16 cellular contexts compared by ENCODE assay signal in the genomic region with DNA sequence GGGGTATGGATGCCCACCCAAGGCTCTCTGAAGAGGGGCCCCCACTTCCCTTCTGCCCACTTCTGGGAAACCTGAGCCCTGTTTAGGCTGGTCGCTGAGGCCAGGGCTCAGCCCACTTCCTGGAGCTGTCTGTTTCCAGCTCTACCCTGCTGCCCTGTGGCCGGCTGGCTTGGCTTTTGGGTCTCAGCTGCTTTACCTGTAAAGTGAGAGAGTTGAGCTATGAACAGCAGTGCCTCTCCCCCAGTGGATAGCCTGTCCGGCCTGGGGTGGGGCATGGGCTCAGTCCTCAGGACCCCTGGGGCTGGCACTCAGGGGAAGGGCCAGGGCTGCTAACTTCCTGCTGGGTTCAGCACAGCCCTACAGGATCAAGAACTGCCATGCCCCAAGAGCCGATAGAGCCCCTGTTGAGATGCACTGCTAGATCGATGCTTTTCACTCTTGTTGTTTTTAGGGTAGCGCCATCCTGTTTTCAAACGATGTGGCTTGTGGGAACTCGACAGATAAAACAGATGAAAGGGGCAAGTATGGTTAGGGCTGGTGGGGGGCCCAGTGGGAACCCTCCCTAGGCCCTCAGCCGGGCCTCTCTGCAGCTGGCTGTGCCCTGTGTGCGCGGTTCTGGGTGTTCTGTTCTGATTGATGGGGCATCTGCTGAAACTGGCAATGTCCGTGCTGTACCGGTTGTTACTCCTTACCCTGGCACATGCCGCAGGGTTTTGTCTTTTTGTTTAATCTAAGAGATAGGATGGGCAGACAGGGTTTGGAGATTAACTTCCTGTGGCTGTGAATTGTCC. TPM values are rescaled to one million over a fixed set of nuclear protein-coding genes. Genes with fewer than 3 reads are reported as not detected.
A peak's percentile ranks its signal among the peaks of the same experiment; 100 is the strongest.
DNase-seq lines count a peak whose midpoint lies in the region; ATAC-seq and TF ChIP-seq lines count a peak whose summit lies in the region.
"Had no signal": no experiment of that assay in that cellular context is flagged by ENCODE, and none has a peak within 500 bp of the region (broad histone marks: within the 10 kb centered on the region; RNA-seq: fewer than 3 reads in every experiment).

No MANE protein-coding gene starts in this region.

- no peak overlapping the region for H3K27ac Mint-ChIP-seq in WTC11
- peak overlapping the region; percentile 66 for H3K27ac Mint-ChIP-seq in stimulated activated naive CD8-positive, alpha-beta T cell treated with anti-CD3 and anti-CD28 coated beads, Interleukin-15, Interleukin-2, amounts not matched to agents 100 ng/mL and 50 ng/mL, for 24 hours
- H3K27ac Mint-ChIP-seq: activated B cell treated with CpG ODN at 0.5 μM for 24 hours had no signal

- no peak overlapping the region for H3K4me3 ChIP-seq in cardiac muscle cell
- H3K4me3 ChIP-seq: smooth muscle cell, upper lobe of left lung had no signal

- no peaks in the 10 kb centered on the region for H3K27me3 Mint-ChIP-seq in WTC11 (ENCODE audit: low read depth)
- H3K27me3 Mint-ChIP-seq in stimulated activated naive CD8-positive, alpha-beta T cell treated with anti-CD3 and anti-CD28 coated beads, Interleukin-15, Interleukin-2, amounts not matched to agents 100 ng/mL and 50 ng/mL, for 24 hours: no peaks in the 10 kb centered on the region
- H3K27me3 Mint-ChIP-seq: activated B cell treated with CpG ODN at 0.5 μM for 24 hours had no signal

- DNase-seq in activated CD8-positive, alpha-beta memory T cell treated with anti-CD3 and anti-CD28 coated beads for 24 hours: peak; percentile 70
- DNase-seq in activated CD8-positive, alpha-beta memory T cell treated with anti-CD3 and anti-CD28 coated beads, Interleukin-2, amount 50 U/mL, for 4 hours: no peak
- DNase-seq in WTC11 (ENCODE audit: low spot score): no peak
- no peak for DNase-seq in cardiac muscle cell (ENCODE audit: low read depth in 1 of 2, low spot score in 1 of 2)
- DNase-seq: activated B cell treated with CpG ODN at 0.5 μM for 24 hours, foreskin fibroblast, NCI-H524, SIG-M5, upper lobe of left lung had no signal

- POLR2A ChIA-PET in WTC11 (lab: Charles Lee): interaction anchor here (0.6 kb wide), 1 partner anchor 36 kb away, joined by 3 read pairs; no protein-coding TSS in a partner anchor

- no peaks in the 10 kb centered on the region for H3K36me3 Mint-ChIP-seq in WTC11
- no peaks in the 10 kb centered on the region for H3K36me3 Mint-ChIP-seq in stimulated activated naive CD8-positive, alpha-beta T cell treated with anti-CD3 and anti-CD28 coated beads, Interleukin-15, Interleukin-2, amounts not matched to agents 100 ng/mL and 50 ng/mL, for 24 hours (ENCODE audit: low read depth)

- H3K4me1 Mint-ChIP-seq in WTC11: peaks cover 22% of the 10 kb centered on the region
- peaks cover 33% of the 10 kb centered on the region for H3K4me1 Mint-ChIP-seq in stimulated activated naive CD8-positive, alpha-beta T cell treated with anti-CD3 and anti-CD28 coated beads, Interleukin-15, Interleukin-2, amounts not matched to agents 100 ng/mL and 50 ng/mL, for 24 hours (ENCODE audit: low read depth)
- H3K4me1 Mint-ChIP-seq: activated B cell treated with CpG ODN at 0.5 μM for 24 hours had no signal

- peaks cover 26% of the 10 kb centered on the region for H3K4me1 ChIP-seq in cardiac muscle cell (ENCODE audit: low read depth)

- peak overlapping the region; percentile 21 for H3K27ac ChIP-seq in cardiac muscle cell

- CTCF ChIA-PET in WTC11 (lab: Charles Lee): interaction anchor here (0.5 to 2.3 kb wide), 11 partner anchors 9 to 246 kb away, joined by 3 to 24 read pairs (median 4); partner anchors contain the start of genes AVPI1, GOLGA7B and SFRP5

- no peaks in the 10 kb centered on the region for H3K36me3 ChIP-seq in cardiac muscle cell
- H3K36me3 ChIP-seq: upper lobe of left lung had no signal

- ATAC-seq in WTC11 (peak; percentile 40), GM18505 (IDR thresholded peaks at IDR 0.05; ENCODE audit: unreplicated experiment) (no peak), HG03196 (IDR thresholded peaks at IDR 0.05; ENCODE audit: unreplicated experiment) (no peak), HG03108 (IDR thresholded peaks at IDR 0.05; ENCODE audit: unreplicated experiment) (no peak)

- TF ChIP-seq CTCF in WTC11 (IDR thresholded peaks at IDR 0.05) (no peak), cardiac muscle cell (IDR thresholded peaks at IDR 0.05; ENCODE audit: low read depth, low read length) (no peak)

- no peaks in the 10 kb centered on the region for H3K9me3 Mint-ChIP-seq in WTC11
- no peaks in the 10 kb centered on the region for H3K9me3 Mint-ChIP-seq in stimulated activated naive CD8-positive, alpha-beta T cell treated with anti-CD3 and anti-CD28 coated beads, Interleukin-15, Interleukin-2, amounts not matched to agents 100 ng/mL and 50 ng/mL, for 24 hours
- H3K9me3 Mint-ChIP-seq: activated B cell treated with CpG ODN at 0.5 μM for 24 hours, nephron had no signal

- no peaks in the 10 kb centered on the region for H3K9me3 ChIP-seq in cardiac muscle cell (ENCODE audit: low read depth)
- H3K9me3 ChIP-seq: upper lobe of left lung had no signal

- no peak overlapping the region for H3K4me3 Mint-ChIP-seq in WTC11
- H3K4me3 Mint-ChIP-seq in stimulated activated naive CD8-positive, alpha-beta T cell treated with anti-CD3 and anti-CD28 coated beads, Interleukin-15, Interleukin-2, amounts not matched to agents 100 ng/mL and 50 ng/mL, for 24 hours: no peak overlapping the region
- H3K4me3 Mint-ChIP-seq: activated B cell treated with CpG ODN at 0.5 μM for 24 hours, nephron had no signal

- no peak for TF ChIP-seq POLR2A in GM18505 (IDR thresholded peaks at IDR 0.05; ENCODE audit: borderline replicate concordance, extremely low read depth, insufficient read depth, insufficient read length)

- H3K27me3 ChIP-seq in cardiac muscle cell: no peaks in the 10 kb centered on the region
- H3K27me3 ChIP-seq: upper lobe of left lung had no signal

TF ChIP-seq in WTC11, 78 proteins besides CTCF, POLR2A, EP300 and RAD21:
- TF ChIP-seq ZNF396 (CRISPR knock-in tag; IDR thresholded peaks at IDR 0.05; ENCODE audit: borderline replicate concordance) (no peak), ZNF423 (CRISPR knock-in tag; IDR thresholded peaks at IDR 0.05) (peak; percentile 69; the same call in 1 of the 2 replicates)
TF ChIP-seq in WTC11: peak in this region for 1.

RNA-seq across cellular contexts. Expression of gene SFRP5, which starts 9.9 kb away (rescaled TPM):
- total RNA-seq in WTC11 (2021) (2.4 to 3.5 TPM (median 3.1 TPM) in 3 replicates), cardiac muscle cell (23.7 and 35.0 TPM in 2 replicates)
- polyA plus RNA-seq in cardiac muscle cell: 29.3 and 38.2 TPM in 2 replicates
- total RNA-seq: activated B cell treated with CpG ODN at 0.5 μM for 24 hours, dermis microvascular lymphatic vessel endothelial cell, smooth muscle cell had no signal

RNA-seq across cellular contexts. Expression of gene ZFYVE27, which starts 44.8 kb away (rescaled TPM):
- total RNA-seq in WTC11 (2021): 23.2 to 26.9 TPM (median 26.0 TPM) in 3 replicates
- 39.1 and 59.8 TPM in 2 replicates for total RNA-seq in cardiac muscle cell
- 50.7 and 52.8 TPM in 2 replicates for polyA plus RNA-seq in cardiac muscle cell
